ENCODE assay signal across 1 cellular context in genomic region chr1:40703316-40703715, GRCh38.
A peak's percentile ranks its signal among the peaks of the same experiment; 100 is the strongest.
TF ChIP-seq lines count a peak whose summit lies in the region.

No MANE protein-coding gene starts in this region.

TF ChIP-seq in K562, 482 proteins besides CTCF, POLR2A, EP300 and RAD21 (continued from another document and continues in another):
- TF ChIP-seq, protein P1, sequence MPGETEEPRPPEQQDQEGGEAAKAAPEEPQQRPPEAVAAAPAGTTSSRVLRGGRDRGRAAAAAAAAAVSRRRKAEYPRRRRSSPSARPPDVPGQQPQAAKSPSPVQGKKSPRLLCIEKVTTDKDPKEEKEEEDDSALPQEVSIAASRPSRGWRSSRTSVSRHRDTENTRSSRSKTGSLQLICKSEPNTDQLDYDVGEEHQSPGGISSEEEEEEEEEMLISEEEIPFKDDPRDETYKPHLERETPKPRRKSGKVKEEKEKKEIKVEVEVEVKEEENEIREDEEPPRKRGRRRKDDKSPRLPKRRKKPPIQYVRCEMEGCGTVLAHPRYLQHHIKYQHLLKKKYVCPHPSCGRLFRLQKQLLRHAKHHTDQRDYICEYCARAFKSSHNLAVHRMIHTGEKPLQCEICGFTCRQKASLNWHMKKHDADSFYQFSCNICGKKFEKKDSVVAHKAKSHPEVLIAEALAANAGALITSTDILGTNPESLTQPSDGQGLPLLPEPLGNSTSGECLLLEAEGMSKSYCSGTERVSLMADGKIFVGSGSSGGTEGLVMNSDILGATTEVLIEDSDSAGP (CRISPR knock-in tag; IDR thresholded peaks at IDR 0.05): no peak
- no peak for TF ChIP-seq USF2 (CRISPR knock-in tag; IDR thresholded peaks at IDR 0.05)
- TF ChIP-seq CCAR2 (IDR thresholded peaks at IDR 0.05; ENCODE audit: low read depth, low read length): no peak
- peak; percentile 51; the same call in 1 of the 2 replicates for TF ChIP-seq JUN (IDR thresholded peaks at IDR 0.05; ENCODE audit: borderline replicate concordance, low read depth, low read length)
- TF ChIP-seq JUN (CRISPR knock-in tag; IDR thresholded peaks at IDR 0.05; ENCODE audit: borderline replicate concordance): no peak
- no peak for TF ChIP-seq SIN3A (IDR thresholded peaks at IDR 0.05; ENCODE audit: borderline replicate concordance in 2 of 2, control insufficient read depth in 1 of 2, low read depth in 2 of 2, low read length in 2 of 2)
- no peak for TF ChIP-seq NR2C1 (IDR thresholded peaks at IDR 0.05)
- no peak for TF ChIP-seq NR2C1 (tag; IDR thresholded peaks at IDR 0.05)
- TF ChIP-seq FOXA3 (CRISPR knock-in tag; conservative IDR thresholded peaks at IDR 0.05 in 1 of 2, IDR thresholded peaks at IDR 0.05 in 1 of 2): no peak
- TF ChIP-seq, protein P2, sequence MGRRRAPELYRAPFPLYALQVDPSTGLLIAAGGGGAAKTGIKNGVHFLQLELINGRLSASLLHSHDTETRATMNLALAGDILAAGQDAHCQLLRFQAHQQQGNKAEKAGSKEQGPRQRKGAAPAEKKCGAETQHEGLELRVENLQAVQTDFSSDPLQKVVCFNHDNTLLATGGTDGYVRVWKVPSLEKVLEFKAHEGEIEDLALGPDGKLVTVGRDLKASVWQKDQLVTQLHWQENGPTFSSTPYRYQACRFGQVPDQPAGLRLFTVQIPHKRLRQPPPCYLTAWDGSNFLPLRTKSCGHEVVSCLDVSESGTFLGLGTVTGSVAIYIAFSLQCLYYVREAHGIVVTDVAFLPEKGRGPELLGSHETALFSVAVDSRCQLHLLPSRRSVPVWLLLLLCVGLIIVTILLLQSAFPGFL (CRISPR knock-in tag; IDR thresholded peaks at IDR 0.05): no peak
- no peak for TF ChIP-seq HMG20A (CRISPR knock-in tag; conservative IDR thresholded peaks at IDR 0.05)
- TF ChIP-seq FOXA1 (IDR thresholded peaks at IDR 0.05; ENCODE audit: borderline replicate concordance): no peak
- TF ChIP-seq ZNF512 (tag; IDR thresholded peaks at IDR 0.05): no peak
- no peak for TF ChIP-seq ZBTB26 (CRISPR knock-in tag; IDR thresholded peaks at IDR 0.05)
- no peak for TF ChIP-seq OTX1 (CRISPR knock-in tag; IDR thresholded peaks at IDR 0.05)
- TF ChIP-seq FOSL1 (tag; conservative IDR thresholded peaks at IDR 0.05): peak; percentile 79
- TF ChIP-seq CC2D1A (IDR thresholded peaks at IDR 0.05): no peak
- no peak for TF ChIP-seq GATAD2A (IDR thresholded peaks at IDR 0.05)
- TF ChIP-seq BACH1 (tag; IDR thresholded peaks at IDR 0.05): no peak
- TF ChIP-seq ZFP36 (IDR thresholded peaks at IDR 0.05; ENCODE audit: low read depth, low read length, partially characterized antibody): no peak
- peak; percentile 23; the same call in 1 of the 2 replicates for TF ChIP-seq SMARCA4 (IDR thresholded peaks at IDR 0.05)
- TF ChIP-seq TBP (optimal IDR thresholded peaks at IDR 0.05; ENCODE audit: low read depth, low read length): no peak
- no peak for TF ChIP-seq PRPF4 (IDR thresholded peaks at IDR 0.05; ENCODE audit: insufficient read depth, low read depth, low read length, poor library complexity, severe bottlenecking)
- no peak for TF ChIP-seq DEAF1 (CRISPR knock-in tag; IDR thresholded peaks at IDR 0.05)
- TF ChIP-seq MEIS2 (IDR thresholded peaks at IDR 0.05; ENCODE audit: partially characterized antibody): peak; percentile 66
- TF ChIP-seq, protein P3, sequence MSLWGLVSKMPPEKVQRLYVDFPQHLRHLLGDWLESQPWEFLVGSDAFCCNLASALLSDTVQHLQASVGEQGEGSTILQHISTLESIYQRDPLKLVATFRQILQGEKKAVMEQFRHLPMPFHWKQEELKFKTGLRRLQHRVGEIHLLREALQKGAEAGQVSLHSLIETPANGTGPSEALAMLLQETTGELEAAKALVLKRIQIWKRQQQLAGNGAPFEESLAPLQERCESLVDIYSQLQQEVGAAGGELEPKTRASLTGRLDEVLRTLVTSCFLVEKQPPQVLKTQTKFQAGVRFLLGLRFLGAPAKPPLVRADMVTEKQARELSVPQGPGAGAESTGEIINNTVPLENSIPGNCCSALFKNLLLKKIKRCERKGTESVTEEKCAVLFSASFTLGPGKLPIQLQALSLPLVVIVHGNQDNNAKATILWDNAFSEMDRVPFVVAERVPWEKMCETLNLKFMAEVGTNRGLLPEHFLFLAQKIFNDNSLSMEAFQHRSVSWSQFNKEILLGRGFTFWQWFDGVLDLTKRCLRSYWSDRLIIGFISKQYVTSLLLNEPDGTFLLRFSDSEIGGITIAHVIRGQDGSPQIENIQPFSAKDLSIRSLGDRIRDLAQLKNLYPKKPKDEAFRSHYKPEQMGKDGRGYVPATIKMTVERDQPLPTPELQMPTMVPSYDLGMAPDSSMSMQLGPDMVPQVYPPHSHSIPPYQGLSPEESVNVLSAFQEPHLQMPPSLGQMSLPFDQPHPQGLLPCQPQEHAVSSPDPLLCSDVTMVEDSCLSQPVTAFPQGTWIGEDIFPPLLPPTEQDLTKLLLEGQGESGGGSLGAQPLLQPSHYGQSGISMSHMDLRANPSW (CRISPR knock-in tag; IDR thresholded peaks at IDR 0.05): no peak
- no peak for TF ChIP-seq SETDB1 (IDR thresholded peaks at IDR 0.05; ENCODE audit: low read length)
- no peak for TF ChIP-seq POLR2G (IDR thresholded peaks at IDR 0.05; ENCODE audit: low read depth, low read length)
- TF ChIP-seq NONO (IDR thresholded peaks at IDR 0.05; ENCODE audit: low read depth in 2 of 2, low read length in 1 of 2): no peak
- no peak for TF ChIP-seq KHSRP (IDR thresholded peaks at IDR 0.05)
- no peak for TF ChIP-seq ZFP30 (CRISPR knock-in tag; IDR thresholded peaks at IDR 0.05; ENCODE audit: borderline replicate concordance)
- no peak for TF ChIP-seq ZNF3 (CRISPR knock-in tag; IDR thresholded peaks at IDR 0.05)
- TF ChIP-seq ZNF174 (CRISPR knock-in tag; IDR thresholded peaks at IDR 0.05): no peak
- no peak for TF ChIP-seq NR1H2 (CRISPR knock-in tag; IDR thresholded peaks at IDR 0.05)
- no peak for TF ChIP-seq RBM17 (IDR thresholded peaks at IDR 0.05; ENCODE audit: borderline replicate concordance, low read depth, low read length)
- TF ChIP-seq, protein P4, sequence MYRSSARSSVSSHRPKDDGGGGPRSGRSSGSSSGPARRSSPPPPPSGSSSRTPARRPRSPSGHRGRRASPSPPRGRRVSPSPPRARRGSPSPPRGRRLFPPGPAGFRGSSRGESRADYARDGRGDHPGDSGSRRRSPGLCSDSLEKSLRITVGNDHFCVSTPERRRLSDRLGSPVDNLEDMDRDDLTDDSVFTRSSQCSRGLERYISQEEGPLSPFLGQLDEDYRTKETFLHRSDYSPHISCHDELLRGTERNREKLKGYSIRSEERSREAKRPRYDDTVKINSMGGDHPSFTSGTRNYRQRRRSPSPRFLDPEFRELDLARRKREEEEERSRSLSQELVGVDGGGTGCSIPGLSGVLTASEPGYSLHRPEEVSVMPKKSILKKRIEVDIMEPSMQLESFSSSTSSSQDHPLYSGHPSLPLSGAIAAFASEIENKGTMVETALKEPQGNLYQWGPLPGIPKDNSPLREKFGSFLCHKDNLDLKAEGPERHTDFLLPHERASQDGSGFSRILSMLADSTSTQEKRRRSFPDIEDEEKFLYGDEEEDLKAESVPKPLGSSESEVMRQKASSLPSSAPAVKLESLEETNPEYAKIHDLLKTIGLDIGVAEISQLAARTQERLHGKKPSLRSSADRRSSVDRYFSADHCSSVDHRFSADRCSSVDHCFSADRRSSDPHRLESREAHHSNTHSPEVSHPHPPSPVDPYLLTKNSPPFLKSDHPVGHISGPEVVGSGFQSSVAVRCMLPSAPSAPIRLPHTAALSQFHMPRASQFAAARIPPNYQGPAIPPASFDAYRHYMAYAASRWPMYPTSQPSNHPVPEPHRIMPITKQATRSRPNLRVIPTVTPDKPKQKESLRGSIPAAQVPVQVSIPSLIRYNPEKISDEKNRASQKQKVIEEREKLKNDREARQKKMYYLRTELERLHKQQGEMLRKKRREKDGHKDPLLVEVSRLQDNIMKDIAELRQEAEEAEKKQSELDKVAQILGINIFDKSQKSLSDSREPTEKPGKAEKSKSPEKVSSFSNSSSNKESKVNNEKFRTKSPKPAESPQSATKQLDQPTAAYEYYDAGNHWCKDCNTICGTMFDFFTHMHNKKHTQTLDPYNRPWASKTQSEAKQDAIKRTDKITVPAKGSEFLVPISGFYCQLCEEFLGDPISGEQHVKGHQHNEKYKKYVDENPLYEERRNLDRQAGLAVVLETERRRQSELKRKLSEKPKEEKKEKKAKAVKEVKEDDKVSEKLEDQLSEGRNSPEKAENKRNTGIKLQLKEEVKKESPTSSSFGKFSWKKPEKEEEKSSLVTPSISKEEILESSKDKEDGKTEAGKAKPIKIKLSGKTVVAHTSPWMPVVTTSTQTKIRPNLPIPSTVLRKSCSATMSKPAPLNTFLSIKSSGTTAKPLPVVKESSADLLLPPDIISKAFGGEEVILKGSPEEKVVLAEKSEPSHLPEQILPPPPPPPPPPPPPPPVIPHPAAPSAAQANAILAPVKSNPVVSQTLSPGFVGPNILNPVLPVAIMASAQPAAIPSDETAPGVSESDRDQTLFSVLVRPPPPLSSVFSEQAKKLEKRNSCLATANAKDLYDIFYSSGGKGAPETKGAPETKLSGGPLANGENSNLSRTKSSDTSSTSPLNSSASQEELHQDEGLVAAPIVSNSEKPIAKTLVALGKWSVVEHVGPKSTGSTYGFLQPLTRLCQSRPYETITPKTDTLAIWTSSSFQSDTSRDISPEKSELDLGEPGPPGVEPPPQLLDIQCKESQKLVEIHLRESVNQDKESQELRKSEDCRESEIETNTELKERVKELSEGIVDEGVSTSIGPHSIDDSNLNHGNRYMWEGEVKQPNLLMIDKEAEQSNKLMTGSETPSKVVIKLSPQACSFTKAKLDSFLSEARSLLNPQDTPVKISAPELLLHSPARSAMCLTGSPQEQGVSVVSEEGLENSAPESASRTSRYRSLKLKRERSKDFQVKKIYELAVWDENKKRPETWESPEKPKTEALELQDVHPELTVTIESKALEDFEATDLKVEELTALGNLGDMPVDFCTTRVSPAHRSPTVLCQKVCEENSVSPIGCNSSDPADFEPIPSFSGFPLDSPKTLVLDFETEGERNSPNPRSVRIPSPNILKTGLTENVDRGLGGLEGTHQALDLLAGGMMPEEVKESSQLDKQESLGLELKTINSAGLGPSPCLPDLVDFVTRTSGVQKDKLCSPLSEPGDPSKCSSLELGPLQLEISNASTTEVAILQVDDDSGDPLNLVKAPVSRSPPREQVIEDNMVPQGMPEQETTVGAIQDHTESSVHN (IDR thresholded peaks at IDR 0.05; ENCODE audit: borderline replicate concordance in 1 of 2, low read depth in 1 of 2): no peak
- peak; percentile 75 for TF ChIP-seq JUND (IDR thresholded peaks at IDR 0.05; ENCODE audit: borderline replicate concordance, low read depth, low read length)
- TF ChIP-seq JUND (tag; IDR thresholded peaks at IDR 0.05; ENCODE audit: borderline replicate concordance, low read depth, low read length): peak; percentile 33; the same call in 2 of the 3 replicates
- TF ChIP-seq ZNF384 (IDR thresholded peaks at IDR 0.05; ENCODE audit: low read depth, low read length): peak; percentile 85
- TF ChIP-seq NFRKB (IDR thresholded peaks at IDR 0.05; ENCODE audit: low read depth): no peak
- no peak for TF ChIP-seq ZNF668 (CRISPR knock-in tag; IDR thresholded peaks at IDR 0.05)
- TF ChIP-seq ZNF445 (CRISPR knock-in tag; IDR thresholded peaks at IDR 0.05; ENCODE audit: low read depth): no peak
- TF ChIP-seq ARID3A (IDR thresholded peaks at IDR 0.05; ENCODE audit: borderline replicate concordance, low read depth, low read length): no peak
- no peak for TF ChIP-seq SIX5 (IDR thresholded peaks at IDR 0.05; ENCODE audit: borderline replicate concordance in 1 of 2, insufficient read depth in 1 of 2, low read depth in 1 of 2, low read length in 2 of 2)
- no peak for TF ChIP-seq TGIF2 (CRISPR knock-in tag; IDR thresholded peaks at IDR 0.05)
